19 cellular contexts compared by ENCODE assay signal in the genomic region with DNA sequence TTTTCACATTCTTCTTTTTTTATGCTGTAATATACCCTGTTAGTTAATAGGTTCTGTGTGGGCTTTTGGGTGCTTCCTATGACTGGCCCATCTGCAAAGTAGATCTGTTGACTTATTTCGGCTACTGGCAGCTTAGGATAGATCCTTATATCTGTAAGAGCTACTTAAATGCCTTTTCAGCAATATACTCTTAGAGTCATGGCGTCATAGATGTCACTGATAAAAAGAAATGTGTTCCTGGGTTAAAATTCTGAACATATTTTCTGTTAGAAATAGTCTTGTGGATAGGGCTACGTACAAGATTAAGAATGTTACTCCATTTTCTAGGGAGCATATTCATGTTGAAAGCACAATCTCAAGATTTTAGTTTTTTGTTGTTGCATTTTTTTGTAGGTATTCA. TPM values are rescaled to one million over a fixed set of nuclear protein-coding genes. Genes with fewer than 3 reads are reported as not detected.
A peak's percentile ranks its signal among the peaks of the same experiment; 100 is the strongest.
DNase-seq lines count a peak whose midpoint lies in the region; ATAC-seq, FAIRE-seq and TF ChIP-seq lines count a peak whose summit lies in the region.
"Had no signal": no experiment of that assay in that cellular context is flagged by ENCODE, and none has a peak within 500 bp of the region (broad histone marks: within the 10 kb centered on the region; RNA-seq: fewer than 3 reads in every experiment).

No MANE protein-coding gene starts in this region.

- peaks cover 25% of the 10 kb centered on the region for H3K36me3 ChIP-seq in Karpas-422 (ENCODE audit: insufficient read depth, low read length)
- peaks cover 0 to 6% of the 10 kb centered on the region in 2 experiments; a peak in 2 of 4 replicates for H3K36me3 ChIP-seq in GM12878 (ENCODE audit: control insufficient read depth in 2 of 2, insufficient read depth in 2 of 2, low read length in 1 of 2)
- H3K36me3 ChIP-seq in smooth muscle cell (ENCODE audit: low read depth) = no peaks in the 10 kb centered on the region
- H3K36me3 ChIP-seq: left ventricle myocardium inferior, vagina had no signal

- H3K4me1 ChIP-seq in Karpas-422 (ENCODE audit: low read length) = peaks cover 81% of the 10 kb centered on the region
- peaks cover 23% of the 10 kb centered on the region for H3K4me1 ChIP-seq in GM12878 (ENCODE audit: control insufficient read depth, insufficient read depth, low read length)
- peaks cover 19% of the 10 kb centered on the region for H3K4me1 ChIP-seq in smooth muscle cell (ENCODE audit: low read depth)

- SMC1A ChIA-PET in GM12878 (lab: Charles Lee; ENCODE audit: uncharacterized antibody, unreplicated experiment) = interaction anchor here (1.4 to 2.1 kb wide), 2 partner anchors 53 to 222 kb away, joined by 3 to 5 read pairs; no protein-coding TSS in a partner anchor

- no peak for ATAC-seq in activated T-cell treated with anti-CD3 and anti-CD28 coated beads, Interleukin-2, amount 50 U/mL, for 72 hours (replicated peaks in 1 of 2)
- ATAC-seq in GM12878 (no peak), GM18870 (IDR thresholded peaks at IDR 0.05; ENCODE audit: unreplicated experiment) (no peak), left lobe of liver (no peak)
- ATAC-seq: esophagus mucosa had no signal

- H3K27ac ChIP-seq in Karpas-422 (ENCODE audit: low read length) = peak overlapping the region; percentile 91
- H3K27ac ChIP-seq in GM12878 (ENCODE audit: control insufficient read depth, insufficient read depth) = peak overlapping the region; percentile 93
- no peak overlapping the region for H3K27ac ChIP-seq in smooth muscle cell (ENCODE audit: low read depth)
- H3K27ac ChIP-seq: left ventricle myocardium inferior, vagina had no signal

- no TSS peak for BruUV-seq in GM12878 (replicated peaks; lab: Mats Ljungman, UMichigan)

- H3K27me3 ChIP-seq in Karpas-422 (ENCODE audit: low read length) = no peaks in the 10 kb centered on the region
- no peaks in the 10 kb centered on the region for H3K27me3 ChIP-seq in GM12878 (replicated peaks in 1 of 2; ENCODE audit: control insufficient read depth in 2 of 2, insufficient read depth in 2 of 2, low read length in 1 of 2)
- no peaks in the 10 kb centered on the region for H3K27me3 ChIP-seq in smooth muscle cell (ENCODE audit: low read depth)
- H3K27me3 ChIP-seq: vagina had no signal

- peaks cover 31% of the 10 kb centered on the region for H3K4me1 Mint-ChIP-seq in activated T-cell treated with anti-CD3 and anti-CD28 coated beads, Interleukin-2, amount 50 U/mL, for 72 hours (ENCODE audit: low read depth)

- H3K4me3 ChIP-seq in Karpas-422 (ENCODE audit: low read length) (peak overlapping the region; percentile 23), GM12878 (peak overlapping the region; percentile 52), smooth muscle cell (no peak overlapping the region)
- H3K4me3 ChIP-seq: left ventricle myocardium inferior, vagina had no signal

- CTCF ChIA-PET in GM12878 (lab: Yijun Ruan, JAX) = no interaction called here

- H3F3A ChIP-seq in smooth muscle cell (ENCODE audit: low read depth) = no peaks in the 10 kb centered on the region

- H3K79me2 ChIP-seq in Karpas-422 (ENCODE audit: low read length) (peaks cover 97% of the 10 kb centered on the region), GM12878 (ENCODE audit: control insufficient read depth, insufficient read depth, low read length) (peaks cover 97% of the 10 kb centered on the region), smooth muscle cell (ENCODE audit: low read depth) (peaks cover 79% of the 10 kb centered on the region)

- no peaks in the 10 kb centered on the region for H4K20me1 ChIP-seq in Karpas-422 (ENCODE audit: insufficient read depth, low read depth, low read length)
- H4K20me1 ChIP-seq in GM12878 (ENCODE audit: control insufficient read depth, insufficient read depth) = no peaks in the 10 kb centered on the region
- H4K20me1 ChIP-seq in smooth muscle cell (ENCODE audit: low read depth) = peaks cover 26% of the 10 kb centered on the region

- H3K9ac ChIP-seq in Karpas-422 (ENCODE audit: low read length) = peak overlapping the region; percentile 14; the same call in 1 of the 2 replicates
- H3K9ac ChIP-seq in GM12878 (ENCODE audit: control insufficient read depth, insufficient read depth, low read length) = 0 out of 2 replicates have a peak overlapping the region, but pooled peaks have one; percentile 40
- no peak overlapping the region for H3K9ac ChIP-seq in smooth muscle cell (ENCODE audit: low read depth)

- no peak for FAIRE-seq in GM12878 (lab: Jason Lieb, UNC)
- FAIRE-seq: small intestine had no signal

- POLR2A ChIA-PET in GM12878 (lab: Charles Lee) = interaction anchor here (0.5 to 2.1 kb wide), 3 partner anchors 54 to 330 kb away, joined by 3 to 6 read pairs (median 3); no protein-coding TSS in a partner anchor

- whole genome bisulfite sequencing in GM12878 (ENCODE audit: insufficient coverage, insufficient replicate concordance, low lambda C conversion rate, missing lambda C conversion rate) = 0% methylated on average over 3 of the region's 3 CpGs
- 55% methylated on average over 3 of the region's 3 CpGs for WGBS in smooth muscle cell (ENCODE audit: low lambda C conversion rate)

- peaks cover 3 to 7% of the 10 kb centered on the region in 2 donors for H3K36me3 Mint-ChIP-seq in activated T-cell treated with anti-CD3 and anti-CD28 coated beads, Interleukin-2, amount 50 U/mL, for 72 hours (ENCODE audit: insufficient read depth in 2 of 2)

- no peak for DNase-seq in activated T-cell treated with anti-CD3 and anti-CD28 coated beads, Interleukin-2, amount 50 U/mL, for 72 hours
- no peak for DNase-seq in activated T-cell treated with anti-CD3 and anti-CD28 coated beads, Interleukin-2, amount 50 U/mL, for 48 hours
- DNase-seq in Karpas-422 (no peak), GM12878 (ENCODE audit: low read depth, low spot score) (no peak), smooth muscle cell (lab: John Stamatoyannopoulos, UW; ENCODE audit: unreplicated experiment) (no peak), GM03348 (ENCODE audit: low spot score) (no peak), left lobe of liver (ENCODE audit: low spot score) (no peak)
- DNase-seq: activated CD4-positive, alpha-beta T cell treated with anti-CD3 and anti-CD28 coated beads, Interleukin-2, amount 50 U/mL, for 4 hours; caudate nucleus; H7; left ventricle myocardium inferior; NCI-H1417; NCI-H526 treated with DMSO at 0.1 percent for 48 hours; small intestine; stimulated activated CD4-positive, alpha-beta T cell treated with anti-CD3 and anti-CD28 coated beads, Interleukin-4, amount 100 ng/mL, for 24 hours; SW 1271 had no signal

- TF ChIP-seq CTCF in GM12878 (IDR thresholded peaks at IDR 0.05 in 2 of 3, conservative IDR thresholded peaks at IDR 0.05 in 1 of 3; ENCODE audit: control insufficient read depth in 2 of 3, extremely low read depth in 1 of 3, insufficient read depth in 1 of 3, low read depth in 3 of 3, low read length in 3 of 3) (no peak), smooth muscle cell (IDR thresholded peaks at IDR 0.05; ENCODE audit: borderline replicate concordance, insufficient read depth, poor library complexity, severe bottlenecking) (no peak)

- peak overlapping the region; percentile 91 for H3K4me2 ChIP-seq in Karpas-422 (ENCODE audit: low read depth, low read length, poor library complexity, severe bottlenecking)
- H3K4me2 ChIP-seq in GM12878 (ENCODE audit: control insufficient read depth, insufficient read depth) = peak overlapping the region; percentile 70
- peak overlapping the region; percentile 3 for H3K4me2 ChIP-seq in smooth muscle cell

- no peaks in the 10 kb centered on the region for H3K27me3 Mint-ChIP-seq in activated T-cell treated with anti-CD3 and anti-CD28 coated beads, Interleukin-2, amount 50 U/mL, for 72 hours (ENCODE audit: low read depth)

- RAD21 ChIA-PET in GM12878 (lab: Charles Lee; ENCODE audit: unreplicated experiment) = interaction anchor here (1.0 kb wide), 1 partner anchor 132 kb away, joined by 3 read pairs; no protein-coding TSS in a partner anchor

- in situ Hi-C loops in GM12878 (cut with MboI) = no loop called here

- H2AFZ ChIP-seq in Karpas-422 (ENCODE audit: low read length) (no peak overlapping the region), GM12878 (ENCODE audit: control insufficient read depth, low read depth, low read length) (no peak overlapping the region), smooth muscle cell (ENCODE audit: low read depth) (no peak overlapping the region)

- peak overlapping the region; percentile 72 for H3K27ac Mint-ChIP-seq in activated T-cell treated with anti-CD3 and anti-CD28 coated beads, Interleukin-2, amount 50 U/mL, for 72 hours

- TF ChIP-seq EP300 in GM12878 (IDR thresholded peaks at IDR 0.05; ENCODE audit: borderline replicate concordance in 1 of 2, control insufficient read depth in 1 of 2, low read depth in 2 of 2, low read length in 2 of 2) = no peak

- no peak for TF ChIP-seq RAD21 in GM12878 (IDR thresholded peaks at IDR 0.05; ENCODE audit: insufficient read depth, low read depth, low read length)

- H3K9me2 ChIP-seq in Karpas-422 (replicated peaks; ENCODE audit: insufficient read depth, low read length) = no peaks in the 10 kb centered on the region

- peak overlapping the region; percentile 31 to 78 for H3K4me3 Mint-ChIP-seq in activated T-cell treated with anti-CD3 and anti-CD28 coated beads, Interleukin-2, amount 50 U/mL, for 72 hours

- no peaks in the 10 kb centered on the region for H3K9me3 ChIP-seq in Karpas-422 (ENCODE audit: low read length)
- no peaks in the 10 kb centered on the region; the same call in 2 of the 3 replicates for H3K9me3 ChIP-seq in GM12878 (replicated peaks; ENCODE audit: control insufficient read depth, insufficient read depth, low read length)
- no peaks in the 10 kb centered on the region for H3K9me3 ChIP-seq in smooth muscle cell (replicated peaks; ENCODE audit: low read depth)
- H3K9me3 ChIP-seq: left ventricle myocardium inferior, vagina had no signal

- H3K9me3 Mint-ChIP-seq in activated T-cell treated with anti-CD3 and anti-CD28 coated beads, Interleukin-2, amount 50 U/mL, for 72 hours = peaks cover 0 to 2% of the 10 kb centered on the region in 2 donors

- intact Hi-C loops in GM12878 (cut with micrococcal nuclease; ENCODE audit: unreplicated experiment) = loop anchor here (5.0 to 10.0 kb wide), 4 partner anchors 232 to 1292 kb away; a partner anchor contains a TSS

- no peak for TF ChIP-seq POLR2A in GM12878 (IDR thresholded peaks at IDR 0.05; ENCODE audit: low read depth, low read length)

RNA-seq across cellular contexts. Expression of a gene that starts 4.7 kb away (rescaled TPM):
- total RNA-seq in activated T-cell treated with anti-CD3 and anti-CD28 coated beads, Interleukin-2, amount 50 U/mL, for 72 hours = 10 to 100 TPM; 30.0 to 32.5 TPM
- 30.1 and 64.7 TPM in 2 replicates for total RNA-seq in Karpas-422 (2014; rRNA removed; shearing (Covaris generic); ENCODE audit: low replicate concordance)
- 113 and 115 TPM in 2 replicates for total RNA-seq in GM12878 (2013; cell fraction: nucleolus; rRNA removed)
- 19.0 and 21.2 TPM in 2 replicates for total RNA-seq in GM12878 (2014; rRNA removed)
- 24.9 and 26.9 TPM in 2 replicates for total RNA-seq in GM12878 (2014; rRNA removed; fragmentation: Illumina TruSeq; extraction: Trizol)
- 24.6 and 27.0 TPM in 2 replicates for total RNA-seq in GM12878 (2021)
- 6.7 TPM for polyA plus RNA-seq in GM12878 (2011; ENCODE audit: low read depth)
- polyA plus RNA-seq in GM12878 (2011; rRNA removed) = 36.8 and 55.6 TPM in 2 replicates
- polyA plus RNA-seq in GM12878 (2011; cell fraction: cytosol; rRNA removed) = 12.9 and 14.4 TPM in 2 replicates
- 24.0 and 24.6 TPM in 2 replicates for polyA plus RNA-seq in GM12878 (2011; cell fraction: nucleus; rRNA removed)
- 11.7 and 16.7 TPM in 2 replicates for polyA plus RNA-seq in GM12878 (2012)
- polyA plus RNA-seq in GM12878 (2014; fragmentation: Illumina TruSeq; extraction: Trizol) = 25.1 and 31.9 TPM in 2 replicates
- polyA plus RNA-seq in GM12878 (2014; fragmentation: Nextera tagmentation; extraction: Ambion mirVana) = 1 to 10 TPM; 4.8 to 6.0 TPM
- 13.9 and 16.8 TPM in 2 replicates for polyA plus RNA-seq in GM12878 (2014; rRNA removed)
- 1 to 10 TPM; 6.7 to 7.0 TPM for polyA plus RNA-seq in GM12878 (2016; fragmentation: Nextera tagmentation; extraction: Ambion mirVana)
- polyA minus RNA-seq in GM12878 (2011; rRNA and poly(A)+ RNA removed) = 52.3 and 75.3 TPM in 2 replicates
- 18.3 and 23.0 TPM in 2 replicates for polyA minus RNA-seq in GM12878 (2011; cell fraction: cytosol; rRNA and poly(A)+ RNA removed)
- 31.6 and 42.1 TPM in 2 replicates for polyA minus RNA-seq in GM12878 (2011; cell fraction: nucleus; rRNA and poly(A)+ RNA removed)
- 27.5 and 28.3 TPM in 2 replicates for total RNA-seq in smooth muscle cell
- 2.1 and 3.1 TPM in 2 replicates for polyA plus RNA-seq in smooth muscle cell
- 8.0 TPM for total RNA-seq in left lobe of liver

Comparison
In these comparisons a context has a peak if more than half of its experiments do, and no peak if none do; other contexts are left out.
1. H3K4me2 ChIP-seq: peak in every context shown above with its lines; median percentile 91 in Karpas-422; 70 in GM12878; 3 in smooth muscle cell.